ENCODE assay signal across 10 cellular contexts in the genomic region with DNA sequence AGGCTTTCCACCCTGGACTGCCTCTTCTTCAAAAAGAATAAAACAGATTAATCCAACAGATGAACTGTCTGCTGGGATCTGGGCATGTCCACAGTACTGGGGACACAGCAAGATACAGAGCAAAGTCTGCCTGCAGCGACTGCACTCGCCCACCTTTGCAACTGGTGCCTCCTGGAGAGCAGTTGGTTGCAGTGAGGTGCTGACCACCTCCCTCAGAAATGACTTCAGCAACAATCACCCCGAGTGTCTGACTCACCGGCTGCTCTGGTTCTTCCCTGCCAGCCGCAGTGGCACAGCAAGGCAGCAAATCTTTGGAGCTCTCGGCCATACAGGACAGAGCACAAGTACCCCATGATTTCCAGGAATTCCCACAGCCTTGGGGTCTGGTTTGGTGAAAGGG.
DNase-seq lines count a peak whose midpoint lies in the region; ATAC-seq and TF ChIP-seq lines count a peak whose summit lies in the region.
"Had no signal": no experiment of that assay in that cellular context is flagged by ENCODE, and none has a peak within 500 bp of the region (broad histone marks: within the 10 kb centered on the region; RNA-seq: fewer than 3 reads in every experiment).

No MANE protein-coding gene starts in this region.

- H3K27ac Mint-ChIP-seq in activated CD8-positive, alpha-beta T cell treated with anti-CD3 and anti-CD28 coated beads for 36 hours: no peak overlapping the region
- no peak overlapping the region for H3K27ac Mint-ChIP-seq in activated CD8-positive, alpha-beta T cell treated with anti-CD3 and anti-CD28 coated beads, Interleukin-2, amount 10 ng/mL, durations not matched to agents 7 days and 5 days
- no peak overlapping the region for H3K27ac Mint-ChIP-seq in naive thymus-derived CD8-positive, alpha-beta T cell

- peaks cover 44% of the 10 kb centered on the region for H3K4me1 ChIP-seq in Panc1 (ENCODE audit: control insufficient read depth, insufficient read depth, low read length)

- CTCF ChIA-PET in activated CD8-positive, alpha-beta T cell treated with anti-CD3 and anti-CD28 coated beads for 36 hours (lab: Charles Lee): interaction anchor here (1.6 kb wide), 1 partner anchor 587 kb away, joined by 3 read pairs; no protein-coding TSS in a partner anchor
- CTCF ChIA-PET in activated CD8-positive, alpha-beta T cell treated with anti-CD3 and anti-CD28 coated beads, Interleukin-2, amount 10 ng/mL, durations not matched to agents 7 days and 5 days (lab: Charles Lee): no interaction called here
- CTCF ChIA-PET in Panc1 (lab: Charles Lee): no interaction called here

- intact Hi-C loops in activated CD8-positive, alpha-beta T cell treated with anti-CD3 and anti-CD28 coated beads for 36 hours (cut with micrococcal nuclease): loop anchor here (10.0 kb wide), 1 partner anchor 589 kb away; no protein-coding TSS in a partner anchor
- intact Hi-C loops in Panc1 (cut with micrococcal nuclease; ENCODE audit: unreplicated experiment) (no loop called here), cardiac septum (cut with DNase I) (loop anchor here (10.0 kb wide), 1 partner anchor 589 kb away; no protein-coding TSS in a partner anchor)

- H3K4me3 Mint-ChIP-seq in activated CD8-positive, alpha-beta T cell treated with anti-CD3 and anti-CD28 coated beads for 36 hours: no peak overlapping the region
- no peak overlapping the region for H3K4me3 Mint-ChIP-seq in activated CD8-positive, alpha-beta T cell treated with anti-CD3 and anti-CD28 coated beads, Interleukin-2, amount 10 ng/mL, durations not matched to agents 7 days and 5 days
- H3K4me3 Mint-ChIP-seq in naive thymus-derived CD8-positive, alpha-beta T cell: no peak overlapping the region

- H3K27ac ChIP-seq in Panc1 (ENCODE audit: low read length): peak overlapping the region; percentile 83

- TF ChIP-seq CTCF in activated CD8-positive, alpha-beta T cell treated with anti-CD3 and anti-CD28 coated beads for 36 hours (IDR thresholded peaks at IDR 0.05): no peak
- TF ChIP-seq CTCF in Panc1 (IDR thresholded peaks at IDR 0.05): no peak

- peak; percentile 22 for DNase-seq in activated CD8-positive, alpha-beta T cell treated with anti-CD3 and anti-CD28 coated beads for 36 hours
- DNase-seq in activated CD8-positive, alpha-beta T cell treated with anti-CD3 and anti-CD28 coated beads, Interleukin-2, amount 10 ng/mL, durations not matched to agents 7 days and 5 days: no peak
- no peak for DNase-seq in Panc1 (ENCODE audit: low read depth, low spot score)
- peak; percentile 52 for DNase-seq in stimulated activated CD8-positive, alpha-beta memory T cell treated with anti-CD3 and anti-CD28 coated beads, Interleukin-4, amount 100 ng/mL, for 48 hours
- DNase-seq in cardiac septum (ENCODE audit: low spot score): no peak
- DNase-seq in naive thymus-derived CD8-positive, alpha-beta T cell: no peak
- DNase-seq in HuH-7 (ENCODE audit: low spot score): no peak

- no peaks in the 10 kb centered on the region for H3K27me3 ChIP-seq in Panc1 (ENCODE audit: control insufficient read depth, insufficient read depth, low read length)

- no peaks in the 10 kb centered on the region for H3K36me3 Mint-ChIP-seq in activated CD8-positive, alpha-beta T cell treated with anti-CD3 and anti-CD28 coated beads for 36 hours (ENCODE audit: low read depth)
- no peaks in the 10 kb centered on the region for H3K36me3 Mint-ChIP-seq in activated CD8-positive, alpha-beta T cell treated with anti-CD3 and anti-CD28 coated beads, Interleukin-2, amount 10 ng/mL, durations not matched to agents 7 days and 5 days (ENCODE audit: low read depth)
- no peaks in the 10 kb centered on the region for H3K36me3 Mint-ChIP-seq in naive thymus-derived CD8-positive, alpha-beta T cell

- peaks cover 11% of the 10 kb centered on the region for H3K27me3 Mint-ChIP-seq in activated CD8-positive, alpha-beta T cell treated with anti-CD3 and anti-CD28 coated beads for 36 hours
- peaks cover 6% of the 10 kb centered on the region for H3K27me3 Mint-ChIP-seq in activated CD8-positive, alpha-beta T cell treated with anti-CD3 and anti-CD28 coated beads, Interleukin-2, amount 10 ng/mL, durations not matched to agents 7 days and 5 days (ENCODE audit: low read depth)
- peaks cover 0 to 11% (median 3%) of the 10 kb centered on the region in 5 donors for H3K27me3 Mint-ChIP-seq in naive thymus-derived CD8-positive, alpha-beta T cell

- POLR2A ChIA-PET in activated CD8-positive, alpha-beta T cell treated with anti-CD3 and anti-CD28 coated beads for 36 hours (lab: Charles Lee): no interaction called here
- POLR2A ChIA-PET in activated CD8-positive, alpha-beta T cell treated with anti-CD3 and anti-CD28 coated beads, Interleukin-2, amount 10 ng/mL, durations not matched to agents 7 days and 5 days (lab: Charles Lee): no interaction called here
- POLR2A ChIA-PET in Panc1 (lab: Charles Lee): no interaction called here
- POLR2A ChIA-PET in naive thymus-derived CD8-positive, alpha-beta T cell (lab: Charles Lee): no interaction called here

- H3K9me3 Mint-ChIP-seq in activated CD8-positive, alpha-beta T cell treated with anti-CD3 and anti-CD28 coated beads for 36 hours: no peaks in the 10 kb centered on the region
- no peaks in the 10 kb centered on the region for H3K9me3 Mint-ChIP-seq in activated CD8-positive, alpha-beta T cell treated with anti-CD3 and anti-CD28 coated beads, Interleukin-2, amount 10 ng/mL, durations not matched to agents 7 days and 5 days (ENCODE audit: insufficient read depth)
- H3K9me3 Mint-ChIP-seq in naive thymus-derived CD8-positive, alpha-beta T cell: no peaks in the 10 kb centered on the region
- H3K9me3 Mint-ChIP-seq: naive thymus-derived CD4-positive, alpha-beta T cell had no signal

- no peak for ATAC-seq in activated CD8-positive, alpha-beta T cell treated with anti-CD3 and anti-CD28 coated beads for 36 hours
- ATAC-seq in activated CD8-positive, alpha-beta T cell treated with anti-CD3 and anti-CD28 coated beads, Interleukin-2, amount 10 ng/mL, durations not matched to agents 7 days and 5 days: no peak
- peak; percentile 37; the same call in 1 of the 2 replicates for ATAC-seq in Panc1
- ATAC-seq in esophagus mucosa: peak; percentile 16
- no peak for ATAC-seq in naive thymus-derived CD8-positive, alpha-beta T cell
- ATAC-seq: GM12878; naive thymus-derived CD4-positive, alpha-beta T cell had no signal

- no peaks in the 10 kb centered on the region for H3K9me3 ChIP-seq in Panc1 (ENCODE audit: control insufficient read depth, insufficient read depth, low read depth, low read length)

- no peak overlapping the region for H3K4me3 ChIP-seq in Panc1 (ENCODE audit: low read depth in 2 of 2, low read length in 2 of 2)
- H3K4me3 ChIP-seq: GM12878 had no signal

- H3K36me3 ChIP-seq in Panc1 (ENCODE audit: control insufficient read depth, insufficient read depth, low read length): no peaks in the 10 kb centered on the region

- H3K4me1 Mint-ChIP-seq in activated CD8-positive, alpha-beta T cell treated with anti-CD3 and anti-CD28 coated beads for 36 hours (ENCODE audit: low read depth): peaks cover 29% of the 10 kb centered on the region
- H3K4me1 Mint-ChIP-seq in activated CD8-positive, alpha-beta T cell treated with anti-CD3 and anti-CD28 coated beads, Interleukin-2, amount 10 ng/mL, durations not matched to agents 7 days and 5 days (ENCODE audit: low read depth): peaks cover 45% of the 10 kb centered on the region
- H3K4me1 Mint-ChIP-seq in naive thymus-derived CD8-positive, alpha-beta T cell: peaks cover 0 to 24% (median 2%) of the 10 kb centered on the region in 4 donors

- in situ Hi-C loops in Panc1 (cut with HindIII; ENCODE audit: low pct_unique_long_range_greater_than_20kb, low sequenced_read_pairs): no loop called here

- BruUV-seq in Panc1 (replicated peaks; lab: Mats Ljungman, UMichigan): no TSS peak

Comparison
In these comparisons a context has a peak if more than half of its experiments do, and no peak if none do; other contexts are left out.
1. DNase-seq: peak in activated CD8-positive, alpha-beta T cell treated with anti-CD3 and anti-CD28 coated beads for 36 hours (single experiment) and stimulated activated CD8-positive, alpha-beta memory T cell treated with anti-CD3 and anti-CD28 coated beads, Interleukin-4, amount 100 ng/mL, for 48 hours (single experiment); none in activated CD8-positive, alpha-beta T cell treated with anti-CD3 and anti-CD28 coated beads, Interleukin-2, amount 10 ng/mL, durations not matched to agents 7 days and 5 days (single experiment), Panc1 (single experiment), cardiac septum (single experiment), naive thymus-derived CD8-positive, alpha-beta T cell (0 of 10) and HuH-7 (single experiment).
2. ATAC-seq: peak in Panc1 (single experiment) and esophagus mucosa (single experiment); none in activated CD8-positive, alpha-beta T cell treated with anti-CD3 and anti-CD28 coated beads for 36 hours (single experiment), activated CD8-positive, alpha-beta T cell treated with anti-CD3 and anti-CD28 coated beads, Interleukin-2, amount 10 ng/mL, durations not matched to agents 7 days and 5 days (single experiment) and naive thymus-derived CD8-positive, alpha-beta T cell (0 of 2).